ENCODE assay signal across 22 cellular contexts in the genomic region with DNA sequence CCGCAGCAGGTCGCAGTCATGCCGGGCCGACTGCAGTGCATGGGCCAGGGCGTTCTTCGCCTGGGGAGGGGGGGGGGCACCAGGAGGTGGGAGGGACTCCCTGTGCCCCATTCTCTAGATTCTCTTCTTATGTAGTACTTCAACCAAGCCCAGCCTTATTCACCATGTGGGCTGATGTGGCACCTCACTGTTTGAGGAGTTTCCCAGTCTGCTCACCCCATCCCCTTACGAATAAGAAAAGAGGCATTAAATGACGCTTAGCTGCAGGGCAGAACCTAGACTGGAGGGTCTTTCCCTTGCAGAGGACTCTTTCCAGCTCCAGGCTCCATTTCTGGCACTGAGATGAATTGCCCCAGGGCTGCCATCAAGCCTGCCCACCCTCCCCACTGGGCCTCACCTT. TPM values are rescaled to one million over a fixed set of nuclear protein-coding genes. Genes with fewer than 3 reads are reported as not detected.
"Had no signal": no experiment of that assay in that cellular context is flagged by ENCODE, and none has a peak within 500 bp of the region (broad histone marks: within the 10 kb centered on the region; RNA-seq: fewer than 3 reads in every experiment).

No MANE protein-coding gene starts in this region.

- H3K4me3 ChIP-seq: MG63, SJCRH30 had no signal

- H3K27ac ChIP-seq: SJCRH30 had no signal

- H3K27me3 ChIP-seq: MG63 had no signal

- H3K9me3 ChIP-seq: MG63, SJCRH30 had no signal

- H3K4me1 ChIP-seq: SJCRH30 had no signal

- H3K36me3 ChIP-seq: MG63, SJCRH30 had no signal

- ATAC-seq: SK-N-SH treated with all-trans-retinoic acid at 6 μM for 48 hours had no signal

- DNase-seq: IMR-90, Karpas-422, KG1, MG63, NCI-H1092 treated with DMSO at 0.1 percent for 48 hours, NCI-H1436, NCI-H187, NCI-H2029, NCI-H2081 treated with DMSO at 0.1 percent for 48 hours, NCI-H2171, NCI-H226, NCI-H446, NCI-H510A, NCI-H524 treated with DMSO at 0.1 percent for 48 hours, NCI-H69, NCI-H774, RPMI8226, SHP77 treated with DMSO at 0.1 percent for 48 hours, SJCRH30 had no signal

RNA-seq across cellular contexts. Expression of a gene that starts 12.2 kb away (rescaled TPM):
- total RNA-seq: HepG2, IMR-90 had no signal
- polyA plus RNA-seq: HepG2 had no signal

RNA-seq across cellular contexts. Expression of a gene that starts 16.4 kb away (rescaled TPM):
- total RNA-seq: HepG2, HT1080, IMR-90, SJCRH30 had no signal
- polyA plus RNA-seq: HepG2, IMR-90 had no signal

RNA-seq across cellular contexts. Expression of a gene that starts 19.1 kb away (rescaled TPM):
- total RNA-seq: HepG2, HT1080, IMR-90, SJCRH30 had no signal
- polyA plus RNA-seq: IMR-90 had no signal

RNA-seq across cellular contexts. Expression of a gene that starts 24.0 kb away (rescaled TPM):
- total RNA-seq: HepG2, HT1080 had no signal
- polyA plus RNA-seq: HepG2 had no signal
